In genomic region chr22:23306926-23307325, GRCh38 we compare ENCODE assay signal across 1 cellular context.
TF ChIP-seq lines count a peak whose summit lies in the region.

No MANE protein-coding gene starts in this region.

TF ChIP-seq in IMR-90, 13 proteins besides CTCF, POLR2A, EP300 and RAD21:
- TF ChIP-seq CHD1 (IDR thresholded peaks at IDR 0.05; ENCODE audit: low read depth, low read length): no peak
- TF ChIP-seq MAFK (IDR thresholded peaks at IDR 0.05; ENCODE audit: low read depth, low read length): no peak
- no peak for TF ChIP-seq NFE2L2 (IDR thresholded peaks at IDR 0.05; ENCODE audit: low read depth, low read length)
- TF ChIP-seq FOS (IDR thresholded peaks at IDR 0.05; ENCODE audit: low read depth, low read length): no peak
- no peak for TF ChIP-seq ELK1 (IDR thresholded peaks at IDR 0.05; ENCODE audit: borderline replicate concordance, low read depth, low read length)
- no peak for TF ChIP-seq SMC3 (IDR thresholded peaks at IDR 0.05; ENCODE audit: low read depth, low read length)
- no peak for TF ChIP-seq RCOR1 (IDR thresholded peaks at IDR 0.05; ENCODE audit: insufficient replicate concordance, low read length)
- no peak for TF ChIP-seq RFX5 (IDR thresholded peaks at IDR 0.05; ENCODE audit: low read depth, low read length)
- TF ChIP-seq MAZ (IDR thresholded peaks at IDR 0.05; ENCODE audit: borderline replicate concordance, low read depth, low read length): no peak
- no peak for TF ChIP-seq CEBPB (IDR thresholded peaks at IDR 0.05; ENCODE audit: low read depth, low read length)
- TF ChIP-seq BHLHE40 (IDR thresholded peaks at IDR 0.05; ENCODE audit: low read depth, low read length): no peak
- TF ChIP-seq MXI1 (IDR thresholded peaks at IDR 0.05; ENCODE audit: borderline replicate concordance, low read depth, low read length): no peak
- TF ChIP-seq, protein P1, sequence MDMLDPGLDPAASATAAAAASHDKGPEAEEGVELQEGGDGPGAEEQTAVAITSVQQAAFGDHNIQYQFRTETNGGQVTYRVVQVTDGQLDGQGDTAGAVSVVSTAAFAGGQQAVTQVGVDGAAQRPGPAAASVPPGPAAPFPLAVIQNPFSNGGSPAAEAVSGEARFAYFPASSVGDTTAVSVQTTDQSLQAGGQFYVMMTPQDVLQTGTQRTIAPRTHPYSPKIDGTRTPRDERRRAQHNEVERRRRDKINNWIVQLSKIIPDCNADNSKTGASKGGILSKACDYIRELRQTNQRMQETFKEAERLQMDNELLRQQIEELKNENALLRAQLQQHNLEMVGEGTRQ (IDR thresholded peaks at IDR 0.05; ENCODE audit: low read depth, low read length): no peak
